ENCODE assay signal across 1 cellular context in the genomic region with DNA sequence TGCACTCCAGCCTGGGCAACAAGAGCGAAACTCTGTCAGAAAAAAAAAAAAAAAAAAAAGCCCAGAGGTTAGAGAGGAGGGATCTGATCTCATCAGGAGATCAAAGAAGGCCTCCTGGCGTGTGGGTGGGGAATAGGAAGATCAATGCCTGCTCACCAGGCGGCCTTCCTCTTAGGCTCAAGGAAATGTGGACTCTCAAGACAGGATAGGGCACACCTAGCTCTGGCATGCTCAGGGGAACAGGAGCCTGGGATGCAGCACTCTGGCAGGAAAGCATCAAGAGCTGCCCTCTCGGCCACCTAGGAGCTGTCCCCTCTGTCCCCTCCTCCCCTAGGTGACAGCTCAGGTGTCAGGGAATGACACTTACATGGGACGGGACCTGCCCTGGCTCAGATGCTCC. TPM values are rescaled to one million over a fixed set of nuclear protein-coding genes. Genes with fewer than 3 reads are reported as not detected.
"Had no signal": no experiment of that assay in that cellular context is flagged by ENCODE, and none has a peak within 500 bp of the region (broad histone marks: within the 10 kb centered on the region; RNA-seq: fewer than 3 reads in every experiment).

No MANE protein-coding gene starts in this region.

RNA-seq across cellular contexts. Expression of a gene that starts 22.9 kb away (rescaled TPM):
- total RNA-seq: GM12878 had no signal
